In genomic region chr6:121780325-121781313, GRCh38 we compare ENCODE assay signal across 9 cellular contexts.
DNase-seq lines count a peak whose midpoint lies in the region; ATAC-seq and TF ChIP-seq lines count a peak whose summit lies in the region.
"Had no signal": no experiment of that assay in that cellular context is flagged by ENCODE, and none has a peak within 500 bp of the region (broad histone marks: within the 10 kb centered on the region; RNA-seq: fewer than 3 reads in every experiment).

No MANE protein-coding gene starts in this region.

- H3K4me1 ChIP-seq in upper lobe of left lung, result no peaks in the 10 kb centered on the region

- TF ChIP-seq CTCF in upper lobe of left lung (IDR thresholded peaks at IDR 0.05), result no peak

- peak overlapping the region in 1 of 4 donors; percentile 8 for H3K27ac ChIP-seq in upper lobe of left lung
- H3K27ac ChIP-seq: SK-N-MC had no signal

- DNase-seq in DMS53 (lab: John Stamatoyannopoulos, UW) (peak; percentile 6), DMS53 treated with DMSO at 0.1 percent for 48 hours (lab: John Stamatoyannopoulos, UW; ENCODE audit: unreplicated experiment) (no peak), amniotic stem cell (lab: John Stamatoyannopoulos, UW) (peak; percentile 7), iPS-NIHi7 (ENCODE audit: extremely low spot score) (peak; percentile 12), upper lobe of left lung (peak in 1 of 2 donors; percentile 89), NCI-H510A treated with DMSO at 0.1 percent for 48 hours (lab: John Stamatoyannopoulos, UW) (no peak), NCI-H1092 treated with DMSO at 0.1 percent for 48 hours (lab: John Stamatoyannopoulos, UW) (no peak)

- TF ChIP-seq POLR2A in upper lobe of left lung (IDR thresholded peaks at IDR 0.05), result no peak

- no peak for TF ChIP-seq EP300 in upper lobe of left lung (IDR thresholded peaks at IDR 0.05)

- no peaks in the 10 kb centered on the region for H3K36me3 ChIP-seq in upper lobe of left lung

- no peak overlapping the region for H3K4me3 ChIP-seq in upper lobe of left lung
- H3K4me3 ChIP-seq: SK-N-MC had no signal

- 80 to 86% methylated on average over 3 of the region's 3 CpGs for whole genome bisulfite sequencing in upper lobe of left lung, 2 donors

- no peaks in the 10 kb centered on the region for H3K27me3 ChIP-seq in upper lobe of left lung

- H3K9me3 ChIP-seq in upper lobe of left lung, result peaks cover 0 to 7% (median 0%) of the 10 kb centered on the region in 4 donors

- ATAC-seq in upper lobe of left lung (ENCODE audit: low FRiP score in 2 of 2) (peak; percentile 51 to 91), HG02678 (IDR thresholded peaks at IDR 0.05; ENCODE audit: unreplicated experiment) (no peak)

Comparison
In these comparisons a context has a peak if more than half of its experiments do, and no peak if none do; other contexts are left out.
1. DNase-seq: peak in DMS53 (single experiment), amniotic stem cell (single experiment) and iPS-NIHi7 (single experiment); none in DMS53 treated with DMSO at 0.1 percent for 48 hours (single experiment), NCI-H510A treated with DMSO at 0.1 percent for 48 hours (single experiment) and NCI-H1092 treated with DMSO at 0.1 percent for 48 hours (single experiment).